Comparison of ENCODE assay signal across 1 cellular context in the genomic region with DNA sequence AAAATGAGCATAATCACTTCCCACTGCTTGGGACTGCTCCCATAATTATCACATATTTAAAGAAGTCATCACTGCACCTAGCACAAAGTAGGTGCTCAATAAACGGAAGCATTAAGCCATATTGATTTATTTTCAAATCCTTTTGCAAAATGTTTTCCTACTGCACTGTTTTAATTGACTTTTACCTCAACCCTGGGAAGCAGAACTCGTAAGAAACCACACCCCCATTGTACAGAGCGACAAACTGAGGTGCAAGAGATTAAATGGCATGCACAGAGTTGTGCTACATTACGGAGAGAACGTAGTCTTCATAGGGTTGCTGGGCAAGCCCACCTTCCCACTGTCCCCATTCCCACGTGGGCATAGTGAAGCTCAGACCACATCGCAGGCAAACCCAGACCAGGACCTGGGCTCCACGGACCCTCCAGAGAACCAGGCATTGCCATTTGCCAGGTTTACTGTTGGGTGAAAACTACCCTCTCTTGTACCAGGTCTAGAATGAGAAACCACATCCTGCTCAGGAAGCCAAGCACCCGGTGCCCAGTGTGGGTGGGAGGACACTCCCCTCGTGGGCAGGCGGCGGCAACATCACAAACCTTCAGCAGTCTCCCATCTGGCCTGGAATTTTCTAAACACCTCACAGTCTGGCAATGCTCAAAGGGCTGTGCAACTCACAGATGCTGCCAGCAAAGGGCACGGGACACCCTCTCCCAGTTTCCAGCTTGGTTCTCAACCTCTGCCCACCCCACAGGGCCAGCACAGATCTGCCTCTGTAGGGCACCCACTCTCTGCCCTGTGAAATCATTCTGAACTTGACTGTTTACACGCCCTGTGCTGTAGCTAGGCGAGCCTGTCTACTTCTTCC.
TF ChIP-seq lines count a peak whose summit lies in the region.

No MANE protein-coding gene starts in this region.

TF ChIP-seq in HepG2, 621 proteins besides CTCF, POLR2A, EP300 and RAD21 (continued from another document and continues in another):
- TF ChIP-seq GATAD2A (CRISPR knock-in tag; IDR thresholded peaks at IDR 0.05) (no peak), ZNF841 (CRISPR knock-in tag; IDR thresholded peaks at IDR 0.05; ENCODE audit: borderline replicate concordance) (no peak), STAG1 (CRISPR knock-in tag; IDR thresholded peaks at IDR 0.05) (no peak), THAP11 (CRISPR knock-in tag; IDR thresholded peaks at IDR 0.05) (no peak), REPIN1 (CRISPR knock-in tag; IDR thresholded peaks at IDR 0.05; ENCODE audit: borderline replicate concordance, low read depth) (no peak), ZNF629 (CRISPR knock-in tag; conservative IDR thresholded peaks at IDR 0.05) (peak; percentile 98), ZBTB44 (CRISPR knock-in tag; IDR thresholded peaks at IDR 0.05) (no peak), ZNF781 (CRISPR knock-in tag; IDR thresholded peaks at IDR 0.05; ENCODE audit: borderline replicate concordance, not compliant biosample characterization) (no peak), ETV6 (CRISPR knock-in tag; conservative IDR thresholded peaks at IDR 0.05) (no peak), ZMYM4 (CRISPR knock-in tag; IDR thresholded peaks at IDR 0.05) (no peak), ZBTB1 (CRISPR knock-in tag; IDR thresholded peaks at IDR 0.05; ENCODE audit: borderline replicate concordance) (no peak), ZFP90 (CRISPR knock-in tag; IDR thresholded peaks at IDR 0.05; ENCODE audit: borderline replicate concordance) (no peak), ZNF136 (CRISPR knock-in tag; IDR thresholded peaks at IDR 0.05; ENCODE audit: low read depth) (no peak), ZNF143 (CRISPR knock-in tag; IDR thresholded peaks at IDR 0.05) (no peak), SMC3 (IDR thresholded peaks at IDR 0.05; ENCODE audit: low read length) (no peak), HOMEZ (CRISPR knock-in tag; IDR thresholded peaks at IDR 0.05; ENCODE audit: low read depth) (no peak), MAFG (CRISPR knock-in tag; IDR thresholded peaks at IDR 0.05) (no peak), PAX8 (CRISPR knock-in tag; IDR thresholded peaks at IDR 0.05; ENCODE audit: borderline replicate concordance) (no peak), HDAC6 (IDR thresholded peaks at IDR 0.05; ENCODE audit: low read depth, low read length) (no peak), RBM22 (optimal IDR thresholded peaks at IDR 0.05; ENCODE audit: low read length) (no peak), ZNF280D (CRISPR knock-in tag; IDR thresholded peaks at IDR 0.05) (no peak), POLR2G (IDR thresholded peaks at IDR 0.05; ENCODE audit: low read depth, low read length) (no peak), ZNF335 (CRISPR knock-in tag; IDR thresholded peaks at IDR 0.05) (no peak), GATAD1 (CRISPR knock-in tag; IDR thresholded peaks at IDR 0.05) (no peak), ZNF160 (CRISPR knock-in tag; IDR thresholded peaks at IDR 0.05) (no peak), ZSCAN20 (CRISPR knock-in tag; IDR thresholded peaks at IDR 0.05; ENCODE audit: borderline replicate concordance) (no peak), SAFB2 (CRISPR knock-in tag; IDR thresholded peaks at IDR 0.05; ENCODE audit: borderline replicate concordance, low read depth) (0 out of 2 replicates have a peak, but pooled peaks have one; percentile 6), FIP1L1 (IDR thresholded peaks at IDR 0.05; ENCODE audit: borderline replicate concordance, insufficient read depth, low read depth, low read length) (no peak), ZNF296 (CRISPR knock-in tag; conservative IDR thresholded peaks at IDR 0.05) (no peak), SNRNP70 (IDR thresholded peaks at IDR 0.05; ENCODE audit: low read depth, low read length) (no peak), ZNF20 (CRISPR knock-in tag; IDR thresholded peaks at IDR 0.05) (no peak), SIX1 (CRISPR knock-in tag; IDR thresholded peaks at IDR 0.05; ENCODE audit: borderline replicate concordance) (no peak), KDM1A (CRISPR knock-in tag; IDR thresholded peaks at IDR 0.05) (peak; percentile 85), GMEB1 (CRISPR knock-in tag; IDR thresholded peaks at IDR 0.05; ENCODE audit: borderline replicate concordance) (no peak), KDM5A (IDR thresholded peaks at IDR 0.05; ENCODE audit: borderline replicate concordance, low read length) (no peak), KMT2B (CRISPR knock-in tag; IDR thresholded peaks at IDR 0.05) (no peak), ZNF510 (CRISPR knock-in tag; IDR thresholded peaks at IDR 0.05; ENCODE audit: low read depth) (no peak), ZNF577 (CRISPR knock-in tag; IDR thresholded peaks at IDR 0.05; ENCODE audit: borderline replicate concordance, low read depth) (0 out of 2 replicates have a peak, but pooled peaks have one; percentile 39), PITX1 (CRISPR knock-in tag; IDR thresholded peaks at IDR 0.05) (no peak), ZNF709 (CRISPR knock-in tag; IDR thresholded peaks at IDR 0.05) (no peak), ZSCAN22 (CRISPR knock-in tag; IDR thresholded peaks at IDR 0.05) (no peak), KAT7 (CRISPR knock-in tag; IDR thresholded peaks at IDR 0.05; ENCODE audit: borderline replicate concordance) (no peak), ZNF232 (CRISPR knock-in tag; IDR thresholded peaks at IDR 0.05; ENCODE audit: borderline replicate concordance) (no peak), AKAP8 (CRISPR knock-in tag; IDR thresholded peaks at IDR 0.05) (no peak), BHLHE40 (IDR thresholded peaks at IDR 0.05; ENCODE audit: low read length) (no peak), ATF7 (IDR thresholded peaks at IDR 0.05) (no peak), ATF7 (CRISPR knock-in tag; IDR thresholded peaks at IDR 0.05) (no peak)
- TF ChIP-seq, protein P1, sequence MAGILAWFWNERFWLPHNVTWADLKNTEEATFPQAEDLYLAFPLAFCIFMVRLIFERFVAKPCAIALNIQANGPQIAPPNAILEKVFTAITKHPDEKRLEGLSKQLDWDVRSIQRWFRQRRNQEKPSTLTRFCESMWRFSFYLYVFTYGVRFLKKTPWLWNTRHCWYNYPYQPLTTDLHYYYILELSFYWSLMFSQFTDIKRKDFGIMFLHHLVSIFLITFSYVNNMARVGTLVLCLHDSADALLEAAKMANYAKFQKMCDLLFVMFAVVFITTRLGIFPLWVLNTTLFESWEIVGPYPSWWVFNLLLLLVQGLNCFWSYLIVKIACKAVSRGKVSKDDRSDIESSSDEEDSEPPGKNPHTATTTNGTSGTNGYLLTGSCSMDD (CRISPR knock-in tag; IDR thresholded peaks at IDR 0.05), result no peak
- TF ChIP-seq, protein P2, sequence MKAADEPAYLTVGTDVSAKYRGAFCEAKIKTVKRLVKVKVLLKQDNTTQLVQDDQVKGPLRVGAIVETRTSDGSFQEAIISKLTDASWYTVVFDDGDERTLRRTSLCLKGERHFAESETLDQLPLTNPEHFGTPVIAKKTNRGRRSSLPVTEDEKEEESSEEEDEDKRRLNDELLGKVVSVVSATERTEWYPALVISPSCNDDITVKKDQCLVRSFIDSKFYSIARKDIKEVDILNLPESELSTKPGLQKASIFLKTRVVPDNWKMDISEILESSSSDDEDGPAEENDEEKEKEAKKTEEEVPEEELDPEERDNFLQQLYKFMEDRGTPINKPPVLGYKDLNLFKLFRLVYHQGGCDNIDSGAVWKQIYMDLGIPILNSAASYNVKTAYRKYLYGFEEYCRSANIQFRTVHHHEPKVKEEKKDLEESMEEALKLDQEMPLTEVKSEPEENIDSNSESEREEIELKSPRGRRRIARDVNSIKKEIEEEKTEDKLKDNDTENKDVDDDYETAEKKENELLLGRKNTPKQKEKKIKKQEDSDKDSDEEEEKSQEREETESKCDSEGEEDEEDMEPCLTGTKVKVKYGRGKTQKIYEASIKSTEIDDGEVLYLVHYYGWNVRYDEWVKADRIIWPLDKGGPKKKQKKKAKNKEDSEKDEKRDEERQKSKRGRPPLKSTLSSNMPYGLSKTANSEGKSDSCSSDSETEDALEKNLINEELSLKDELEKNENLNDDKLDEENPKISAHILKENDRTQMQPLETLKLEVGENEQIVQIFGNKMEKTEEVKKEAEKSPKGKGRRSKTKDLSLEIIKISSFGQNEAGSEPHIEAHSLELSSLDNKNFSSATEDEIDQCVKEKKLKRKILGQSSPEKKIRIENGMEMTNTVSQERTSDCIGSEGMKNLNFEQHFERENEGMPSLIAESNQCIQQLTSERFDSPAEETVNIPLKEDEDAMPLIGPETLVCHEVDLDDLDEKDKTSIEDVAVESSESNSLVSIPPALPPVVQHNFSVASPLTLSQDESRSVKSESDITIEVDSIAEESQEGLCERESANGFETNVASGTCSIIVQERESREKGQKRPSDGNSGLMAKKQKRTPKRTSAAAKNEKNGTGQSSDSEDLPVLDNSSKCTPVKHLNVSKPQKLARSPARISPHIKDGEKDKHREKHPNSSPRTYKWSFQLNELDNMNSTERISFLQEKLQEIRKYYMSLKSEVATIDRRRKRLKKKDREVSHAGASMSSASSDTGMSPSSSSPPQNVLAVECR (CRISPR knock-in tag; IDR thresholded peaks at IDR 0.05; ENCODE audit: borderline replicate concordance), result no peak
